Comparison of ENCODE assay signal across 10 cellular contexts in genomic region chr2:223952280-223952968, GRCh38. TPM values are rescaled to one million over a fixed set of nuclear protein-coding genes. Genes with fewer than 3 reads are reported as not detected.
DNase-seq lines count a peak whose midpoint lies in the region; ATAC-seq and TF ChIP-seq lines count a peak whose summit lies in the region.
"Had no signal": no experiment of that assay in that cellular context is flagged by ENCODE, and none has a peak within 500 bp of the region (broad histone marks: within the 10 kb centered on the region; RNA-seq: fewer than 3 reads in every experiment).

No MANE protein-coding gene starts in this region.

- TF ChIP-seq CTCF in DOHH2 (IDR thresholded peaks at IDR 0.05; ENCODE audit: low read depth, low read length, poor library complexity, severe bottlenecking) (no peak), thyroid gland (IDR thresholded peaks at IDR 0.05) (no peak), psoas muscle (IDR thresholded peaks at IDR 0.05) (no peak)

- H3K4me1 ChIP-seq in DOHH2 (ENCODE audit: control insufficient read depth, low read length) (peaks cover 38% of the 10 kb centered on the region), thyroid gland (peaks cover 11 to 18% of the 10 kb centered on the region in 2 donors), psoas muscle (peaks cover 6% of the 10 kb centered on the region)
- peaks cover 35% of the 10 kb centered on the region for H3K4me1 ChIP-seq in CD4-positive, alpha-beta memory T cell (ENCODE audit: insufficient read depth, low read length)

- no peak overlapping the region for H3K27ac Mint-ChIP-seq in CD4-positive, alpha-beta memory T cell

- TF ChIP-seq POLR2A in thyroid gland (IDR thresholded peaks at IDR 0.05): no peak

- no peaks in the 10 kb centered on the region; the same call in 1 of the 2 replicates for H3F3A ChIP-seq in DOHH2 (ENCODE audit: control insufficient read depth, insufficient read depth)

- H3K27me3 Mint-ChIP-seq in CD4-positive, alpha-beta memory T cell: no peaks in the 10 kb centered on the region

- H3K9me3 ChIP-seq in DOHH2 (ENCODE audit: control insufficient read depth, insufficient read depth, low read length) (no peaks in the 10 kb centered on the region), thyroid gland (no peaks in the 10 kb centered on the region), psoas muscle (no peaks in the 10 kb centered on the region)
- H3K9me3 ChIP-seq in CD4-positive, alpha-beta memory T cell (ENCODE audit: control insufficient read depth in 1 of 2, low read length in 2 of 2): no peaks in the 10 kb centered on the region

- no peaks in the 10 kb centered on the region for H4K20me1 ChIP-seq in DOHH2 (ENCODE audit: control insufficient read depth, insufficient read depth, low read depth, low read length)

- ATAC-seq in GM19324 (IDR thresholded peaks at IDR 0.05; ENCODE audit: low FRiP score, unreplicated experiment): peak; percentile 50
- ATAC-seq in HG03060 (IDR thresholded peaks at IDR 0.05; ENCODE audit: low read depth, unreplicated experiment): peak; percentile 56
- no peak for ATAC-seq in psoas muscle
- ATAC-seq: PC-3 had no signal

- CTCF ChIA-PET in CD4-positive, alpha-beta memory T cell (lab: Charles Lee; ENCODE audit: partially characterized antibody): interaction anchor here (2.3 kb wide), 1 partner anchor 9 kb away, joined by 7 read pairs; no protein-coding TSS in a partner anchor

- H3K4me1 Mint-ChIP-seq in CD4-positive, alpha-beta memory T cell: peaks cover 22 to 59% (median 32%) of the 10 kb centered on the region in 4 donors

- H3K79me2 ChIP-seq in DOHH2 (ENCODE audit: control insufficient read depth, low read length): peaks cover 2% of the 10 kb centered on the region

- H3K36me3 ChIP-seq in DOHH2 (ENCODE audit: control insufficient read depth, low read length): no peaks in the 10 kb centered on the region
- no peaks in the 10 kb centered on the region for H3K36me3 ChIP-seq in thyroid gland
- H3K36me3 ChIP-seq in CD4-positive, alpha-beta memory T cell (ENCODE audit: insufficient read depth, low read length): no peaks in the 10 kb centered on the region
- H3K36me3 ChIP-seq in psoas muscle (ENCODE audit: insufficient read depth in 1 of 2, low read depth in 1 of 2): no peaks in the 10 kb centered on the region

- H3K4me3 Mint-ChIP-seq in CD4-positive, alpha-beta memory T cell: peak overlapping the region in 1 of 8 donors; percentile 11

- H3K27me3 ChIP-seq in DOHH2 (ENCODE audit: control insufficient read depth, low read length): no peaks in the 10 kb centered on the region
- H3K27me3 ChIP-seq in thyroid gland: no peaks in the 10 kb centered on the region
- H3K27me3 ChIP-seq in CD4-positive, alpha-beta memory T cell (ENCODE audit: insufficient read depth, low read length): no peaks in the 10 kb centered on the region
- no peaks in the 10 kb centered on the region for H3K27me3 ChIP-seq in psoas muscle (ENCODE audit: insufficient read depth in 3 of 3, low read length in 2 of 3)

- POLR2A ChIA-PET in CD4-positive, alpha-beta memory T cell (lab: Charles Lee; ENCODE audit: partially characterized antibody): no interaction called here

- WGBS in thyroid gland, 2 donors: 91% methylated on average over 6 of the region's 6 CpGs
- WGBS in psoas muscle, 3 donors: 60 to 71% (median 63%) methylated on average over 6 of the region's 6 CpGs

- no peaks in the 10 kb centered on the region for H3K9me2 ChIP-seq in DOHH2 (replicated peaks; ENCODE audit: control insufficient read depth, low read length)

- peak overlapping the region; percentile 31 for H3K4me2 ChIP-seq in DOHH2 (ENCODE audit: low read length)

- H3K27ac ChIP-seq in DOHH2 (ENCODE audit: low read depth, low read length) (no peak overlapping the region), thyroid gland (no peak overlapping the region), psoas muscle (no peak overlapping the region)
- H3K27ac ChIP-seq in CD4-positive, alpha-beta memory T cell (ENCODE audit: low read depth, low read length): no peak overlapping the region

- peaks cover 0 to 2% (median 0%) of the 10 kb centered on the region in 8 donors for H3K9me3 Mint-ChIP-seq in CD4-positive, alpha-beta memory T cell

- H3K36me3 Mint-ChIP-seq in CD4-positive, alpha-beta memory T cell: peaks cover 0 to 3% of the 10 kb centered on the region in 2 donors

- peak overlapping the region; percentile 17 for H3K4me3 ChIP-seq in DOHH2 (ENCODE audit: low read length)
- H3K4me3 ChIP-seq in thyroid gland (replicated peaks in 1 of 3): no peak overlapping the region
- H3K4me3 ChIP-seq in CD4-positive, alpha-beta memory T cell (ENCODE audit: low read length in 2 of 2): no peak overlapping the region
- H3K4me3 ChIP-seq in psoas muscle: no peak overlapping the region

- intact Hi-C loops in thyroid gland (cut with DNase I): no loop called here
- intact Hi-C loops in CD4-positive, alpha-beta memory T cell (cut with micrococcal nuclease): no loop called here
- intact Hi-C loops in psoas muscle (cut with DNase I): no loop called here

- peak; percentile 23 to 35 for DNase-seq in SHP77 (lab: John Stamatoyannopoulos, UW)
- no peak for DNase-seq in thyroid gland
- no peak for DNase-seq in CD4-positive, alpha-beta memory T cell
- DNase-seq in anterior cingulate cortex (lab: John Stamatoyannopoulos, UW): no peak
- DNase-seq in psoas muscle: no peak
- DNase-seq: PC-3; stimulated activated CD4-positive, alpha-beta T cell treated with anti-CD3 and anti-CD28 coated beads, Interleukin-2, amount 100 ng/mL, for 48 hours had no signal

RNA-seq across cellular contexts. Expression of gene MRPL44, which starts 4.8 kb away (rescaled TPM):
- total RNA-seq in thyroid gland: 10 to 100 TPM; 18.4 to 27.1 (median 25.3) TPM
- total RNA-seq in CD4-positive, alpha-beta memory T cell: 10 to 100 TPM; 20.1 to 22.1 TPM
- polyA plus RNA-seq in CD4-positive, alpha-beta memory T cell: 10 to 100 TPM; 26.5 to 45.2 TPM
- total RNA-seq in psoas muscle: 10 to 100 TPM; 26.4 to 37.9 (median 28.1) TPM
- 10 to 100 TPM; 26.3 to 48.4 (median 44.0) TPM for polyA plus RNA-seq in psoas muscle

RNA-seq across cellular contexts. Expression of gene WDFY1, which starts 7.3 kb away (rescaled TPM):
- total RNA-seq in thyroid gland (10 to 100 TPM; 49.4 to 87.7 (median 59.6) TPM), psoas muscle (10 to 100 TPM; 11.2 to 21.8 (median 15.2) TPM)
- total RNA-seq in CD4-positive, alpha-beta memory T cell: 10 to 100 TPM; 31.5 to 37.7 TPM
- polyA plus RNA-seq in CD4-positive, alpha-beta memory T cell: 10 to 100 TPM; 26.5 to 30.9 TPM
- polyA plus RNA-seq in psoas muscle: 10 to 100 TPM in 2 of 3 donors, 1 to 10 TPM in 1; 9.7 to 21.8 (median 10.2) TPM

Comparison
In these comparisons a context has a peak if more than half of its experiments do, and no peak if none do; other contexts are left out.
1. ATAC-seq: peak in GM19324 (single experiment) and HG03060 (single experiment); none in psoas muscle (0 of 4).
2. DNase-seq: peak in SHP77 (2 of 2); none in thyroid gland (0 of 2), CD4-positive, alpha-beta memory T cell (0 of 5), anterior cingulate cortex (0 of 58) and psoas muscle (0 of 2).